8 cellular contexts compared by ENCODE assay signal in the genomic region with DNA sequence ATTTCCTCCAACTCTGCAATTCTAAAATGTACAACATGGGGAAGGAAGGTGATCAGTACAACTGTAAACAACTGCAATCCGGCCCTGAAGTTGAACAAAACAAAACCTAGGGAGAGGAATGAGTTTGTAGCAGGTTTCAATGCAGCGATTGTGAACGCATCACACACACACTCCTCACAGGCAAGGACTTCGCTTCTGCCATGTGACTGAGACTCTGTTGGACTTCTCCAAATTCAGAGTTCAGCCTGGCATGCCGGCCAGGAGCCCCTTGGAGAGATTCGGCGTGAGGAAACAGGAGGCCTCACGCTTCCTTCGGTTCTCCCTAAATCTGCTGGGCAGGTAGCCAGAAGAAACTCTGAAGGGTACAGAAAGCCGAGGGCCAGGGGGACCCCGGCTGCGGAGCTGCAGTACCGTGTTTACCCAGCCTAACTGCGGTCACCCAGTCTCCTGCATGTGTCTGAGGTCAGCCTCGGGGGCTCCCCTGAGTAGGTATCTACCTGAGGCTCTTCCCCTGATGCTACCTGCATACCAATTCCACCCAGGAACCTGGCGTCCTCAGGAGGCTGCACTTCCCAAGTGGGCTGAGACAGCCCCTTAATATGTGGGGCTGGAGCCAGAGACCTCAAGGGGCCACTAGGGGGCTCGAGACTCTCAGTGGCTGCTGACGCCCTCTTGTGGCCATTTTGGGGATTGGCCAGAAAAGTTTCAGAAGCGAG. TPM values are rescaled to one million over a fixed set of nuclear protein-coding genes. Genes with fewer than 3 reads are reported as not detected.
DNase-seq lines count a peak whose midpoint lies in the region; ATAC-seq and TF ChIP-seq lines count a peak whose summit lies in the region.

No MANE protein-coding gene starts in this region.

- ATAC-seq in HG03432 (IDR thresholded peaks at IDR 0.05; ENCODE audit: unreplicated experiment) (peak; percentile 42), lung (ENCODE audit: insufficient read depth, low FRiP score) (peak; percentile 57), HG02981 (IDR thresholded peaks at IDR 0.05; ENCODE audit: unreplicated experiment) (no peak)

- H3K4me1 ChIP-seq in lung (ENCODE audit: control insufficient read depth in 2 of 2, insufficient read depth in 2 of 2, low read length in 2 of 2) = peaks cover 3 to 7% of the 10 kb centered on the region in 2 donors

- WGBS in lung, 2 donors = 4 to 9% methylated on average over 19 of the region's 19 CpGs

- H3K9me3 ChIP-seq in lung (ENCODE audit: control insufficient read depth in 2 of 2, insufficient read depth in 1 of 2, low read length in 1 of 2) = no peaks in the 10 kb centered on the region

- peak; percentile 100 for TF ChIP-seq CTCF in GM06990 (IDR thresholded peaks at IDR 0.05; ENCODE audit: insufficient read depth, low read length, poor library complexity, severe bottlenecking)
- peak; percentile 100 for TF ChIP-seq CTCF in lung (IDR thresholded peaks at IDR 0.05; ENCODE audit: control extremely low read depth, extremely low read depth)

- H3K36me3 ChIP-seq in GM06990 (ENCODE audit: control insufficient read depth, insufficient read depth, low read length) (no peaks in the 10 kb centered on the region), lung (ENCODE audit: control insufficient read depth in 2 of 2, insufficient read depth in 2 of 2, low read length in 2 of 2) (no peaks in the 10 kb centered on the region)

- H3K27ac ChIP-seq in lung (ENCODE audit: low read depth in 1 of 2, low read length in 1 of 2) = peak overlapping the region in 1 of 2 donors; percentile 86

- H3K27me3 ChIP-seq in GM06990 (replicated peaks; ENCODE audit: control insufficient read depth, insufficient read depth, low read length) = no peaks in the 10 kb centered on the region
- no peaks in the 10 kb centered on the region for H3K27me3 ChIP-seq in lung (ENCODE audit: control insufficient read depth, insufficient read depth)

- no peak overlapping the region; the same call in 1 of the 2 replicates for H3K4me3 ChIP-seq in GM06990 (replicated peaks; ENCODE audit: low read depth, low read length)
- H3K4me3 ChIP-seq in lung = no peak overlapping the region

- peak; percentile 74 for DNase-seq in GM06990 (ENCODE audit: extremely low read depth, insufficient read length)
- DNase-seq in NCI-H748 (lab: John Stamatoyannopoulos, UW; ENCODE audit: unreplicated experiment) = peak; percentile 85
- peak; percentile 89 for DNase-seq in activated CD4-positive, alpha-beta T cell treated with anti-CD3 and anti-CD28 coated beads, Interleukin-2, amount 50 U/mL, for 1 hour
- peak; percentile 95 for DNase-seq in dermis blood vessel endothelial cell
- DNase-seq in lung (ENCODE audit: low spot score) = peak; percentile 91
- peak; percentile 79 to 86 (median 84) for DNase-seq in stimulated activated CD4-positive, alpha-beta T cell treated with anti-CD3 and anti-CD28 coated beads, TNF-alpha, amount 100 ng/mL, for 24 hours (ENCODE audit: low read depth in 3 of 3)

RNA-seq across cellular contexts. Expression of gene ANXA9, which starts 2.9 kb away (rescaled TPM):
- not detected in 2 replicates for total RNA-seq in dermis blood vessel endothelial cell
- total RNA-seq in lung = 1 to 10 TPM in 1 of 2 donors, under 1 TPM in 1; 0.68 to 1.0 TPM
- 1 to 10 TPM in 1 of 2 donors, under 1 TPM in 1; 0.37 to 1.3 TPM for polyA plus RNA-seq in lung

RNA-seq across cellular contexts. Expression of gene CERS2, which starts 4.5 kb away (rescaled TPM):
- 71.6 and 96.6 TPM in 2 replicates for total RNA-seq in dermis blood vessel endothelial cell
- 100 to 1,000 TPM; 194 to 237 TPM for total RNA-seq in lung
- 100 to 1,000 TPM; 155 to 308 TPM for polyA plus RNA-seq in lung

RNA-seq across cellular contexts. Expression of gene MINDY1, which starts 27.5 kb away (rescaled TPM):
- total RNA-seq in dermis blood vessel endothelial cell = 10.0 and 15.0 TPM in 2 replicates
- 10 to 100 TPM; 23.4 to 31.0 TPM for total RNA-seq in lung
- 10 to 100 TPM in 1 of 2 donors, 1 to 10 TPM in 1; 7.8 to 10.1 TPM for polyA plus RNA-seq in lung

RNA-seq across cellular contexts. Expression of gene PRUNE1, which starts 29.1 kb away (rescaled TPM):
- total RNA-seq in dermis blood vessel endothelial cell (6.0 and 8.7 TPM in 2 replicates), lung (10 to 100 TPM; 12.9 to 20.6 TPM)
- 10 to 100 TPM in 1 of 2 donors, 1 to 10 TPM in 1; 8.7 to 12.5 TPM for polyA plus RNA-seq in lung

RNA-seq across cellular contexts. Expression of gene SETDB1, which starts 53.0 kb away (rescaled TPM):
- total RNA-seq in dermis blood vessel endothelial cell = 38.1 and 45.3 TPM in 2 replicates
- 10 to 100 TPM; 40.7 to 56.2 TPM for total RNA-seq in lung
- polyA plus RNA-seq in lung = 10 to 100 TPM; 20.0 to 24.4 TPM
